In the genomic region with DNA sequence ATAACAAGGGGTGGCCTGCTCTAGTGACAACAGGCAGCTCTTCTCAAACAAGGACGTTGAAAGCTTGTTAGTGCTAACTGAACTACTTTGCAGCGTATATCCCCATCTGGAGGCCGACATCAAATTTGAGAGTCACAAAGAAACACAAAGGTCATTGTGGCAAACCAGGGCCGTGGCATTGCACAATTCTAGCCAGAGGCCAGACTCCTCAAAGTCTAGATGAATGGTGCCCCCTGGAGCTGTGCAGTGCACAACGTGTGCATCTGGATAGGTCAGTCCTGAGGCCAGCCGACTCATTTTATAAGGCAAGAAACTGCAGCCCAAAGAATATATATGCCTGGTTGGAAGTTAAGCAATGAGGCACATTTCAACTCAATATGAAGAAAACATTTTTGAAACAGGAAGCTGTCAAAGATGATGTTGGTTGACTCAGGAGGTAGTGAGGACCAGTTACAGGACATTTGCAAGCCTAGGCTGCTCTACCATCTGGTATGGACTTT, we compare ENCODE assay signal across 7 cellular contexts.
DNase-seq lines count a peak whose midpoint lies in the region; ATAC-seq and TF ChIP-seq lines count a peak whose summit lies in the region.

No MANE protein-coding gene starts in this region.

- no peak for ATAC-seq in HG02884 (IDR thresholded peaks at IDR 0.05; ENCODE audit: unreplicated experiment)
- no peak for ATAC-seq in GM18519 (IDR thresholded peaks at IDR 0.05; ENCODE audit: low FRiP score, unreplicated experiment)

- H3K36me3 Mint-ChIP-seq in nephron progenitor cell (ENCODE audit: low read depth) (no peaks in the 10 kb centered on the region), type B pancreatic cell (no peaks in the 10 kb centered on the region)

- H3K27ac Mint-ChIP-seq in nephron progenitor cell (peak overlapping the region; percentile 58), type B pancreatic cell (no peak overlapping the region)

- peak; percentile 49 for DNase-seq in H7
- DNase-seq in NOMO-1 (lab: John Stamatoyannopoulos, UW; ENCODE audit: unreplicated experiment in 2 of 2) = peak; percentile 87 to 91
- DNase-seq in epithelial cell of proximal tubule (ENCODE audit: low read depth) = no peak
- DNase-seq in nephron progenitor cell = no peak
- no peak for DNase-seq in type B pancreatic cell (ENCODE audit: extremely low spot score, unreplicated experiment)

- no peaks in the 10 kb centered on the region for H3K27me3 ChIP-seq in H7 (ENCODE audit: control insufficient read depth, insufficient read depth, low read length)

- no peak overlapping the region for H3K4me3 ChIP-seq in H7 (ENCODE audit: insufficient read depth, low read depth, low read length)
- H3K4me3 ChIP-seq in epithelial cell of proximal tubule (ENCODE audit: low read depth, low read length) = no peak overlapping the region

- H3K27me3 Mint-ChIP-seq in nephron progenitor cell (ENCODE audit: low read depth, poor library complexity) = peaks cover 8% of the 10 kb centered on the region
- peaks cover 31% of the 10 kb centered on the region for H3K27me3 Mint-ChIP-seq in type B pancreatic cell

- H3K9me3 Mint-ChIP-seq in nephron progenitor cell = no peaks in the 10 kb centered on the region
- no peaks in the 10 kb centered on the region for H3K9me3 Mint-ChIP-seq in type B pancreatic cell

- no peaks in the 10 kb centered on the region for H3K36me3 ChIP-seq in H7 (replicated peaks; ENCODE audit: control insufficient read depth, insufficient read depth, low read length)

- H3K4me1 Mint-ChIP-seq in nephron progenitor cell = peaks cover 34% of the 10 kb centered on the region
- H3K4me1 Mint-ChIP-seq in type B pancreatic cell (ENCODE audit: unreplicated experiment) = peaks cover 16% of the 10 kb centered on the region

- peak; percentile 16 for TF ChIP-seq CTCF in epithelial cell of proximal tubule (conservative IDR thresholded peaks at IDR 0.05; ENCODE audit: low read depth, low read length)
- no peak for TF ChIP-seq CTCF in nephron progenitor cell (IDR thresholded peaks at IDR 0.05)
- TF ChIP-seq CTCF in type B pancreatic cell (conservative IDR thresholded peaks at IDR 0.05) = no peak

- H3K4me3 Mint-ChIP-seq in nephron progenitor cell (no peak overlapping the region), type B pancreatic cell (no peak overlapping the region)

Comparison
In these comparisons a context has a peak if more than half of its experiments do, and no peak if none do; other contexts are left out.
1. DNase-seq: peak in H7 (single experiment) and NOMO-1 (2 of 2); none in epithelial cell of proximal tubule (single experiment), nephron progenitor cell (single experiment) and type B pancreatic cell (single experiment).